ENCODE assay signal across 8 cellular contexts in the genomic region with DNA sequence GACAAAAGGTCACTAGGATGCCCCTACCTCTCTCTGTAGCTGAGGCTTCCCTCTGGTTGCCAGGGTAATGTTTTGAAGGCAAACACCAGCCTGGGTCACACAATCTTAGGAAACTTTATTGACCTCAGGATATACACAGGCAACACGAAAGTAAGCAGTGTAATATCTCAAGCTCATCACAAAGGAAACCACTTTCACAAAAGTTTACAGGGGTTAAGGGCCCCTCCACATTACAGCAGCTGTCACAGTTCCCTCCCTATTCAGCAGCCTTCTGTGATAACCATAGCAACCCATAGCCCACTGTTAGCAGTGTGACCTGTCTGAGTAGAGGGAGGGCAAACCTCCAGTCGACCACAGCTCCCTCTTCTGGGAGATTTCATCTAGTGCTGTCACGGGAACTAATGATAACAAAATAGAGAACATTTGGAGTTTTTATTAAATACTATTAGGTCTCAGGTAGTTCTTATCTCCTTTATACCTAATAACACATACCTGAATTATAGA.
A peak's percentile ranks its signal among the peaks of the same experiment; 100 is the strongest.
DNase-seq lines count a peak whose midpoint lies in the region; ATAC-seq, FAIRE-seq and TF ChIP-seq lines count a peak whose summit lies in the region.

No MANE protein-coding gene starts in this region.

- H3K27me3 ChIP-seq in HUES6 (ENCODE audit: control insufficient read depth, insufficient read depth, low read length) (no peaks in the 10 kb centered on the region), astrocyte (ENCODE audit: insufficient read depth, low read length) (no peaks in the 10 kb centered on the region), colonic mucosa (no peaks in the 10 kb centered on the region)

- H3K4me1 ChIP-seq in HUES6 (ENCODE audit: control insufficient read depth, insufficient read depth, low read length) (peaks cover 3% of the 10 kb centered on the region; the same call in 1 of the 2 replicates), astrocyte (ENCODE audit: insufficient read depth, low read length) (no peaks in the 10 kb centered on the region), colonic mucosa (no peaks in the 10 kb centered on the region)

- intact Hi-C loops in colonic mucosa (cut with DNase I), result no loop called here

- H3K36me3 Mint-ChIP-seq in astrocyte (ENCODE audit: low read depth, unreplicated experiment), result no peaks in the 10 kb centered on the region
- no peaks in the 10 kb centered on the region for H3K36me3 Mint-ChIP-seq in nephron (ENCODE audit: low read depth)

- H2AFZ ChIP-seq in astrocyte (ENCODE audit: low read depth, low read length), result no peak overlapping the region

- no peak overlapping the region for H3K4me3 Mint-ChIP-seq in astrocyte (ENCODE audit: unreplicated experiment)
- H3K4me3 Mint-ChIP-seq in nephron, result no peak overlapping the region

- peak; percentile 71 for ATAC-seq in GM21515 (IDR thresholded peaks at IDR 0.05; ENCODE audit: unreplicated experiment)

- H3K27ac ChIP-seq in HUES6 (ENCODE audit: low read depth, low read length) (0 out of 2 replicates have a peak overlapping the region, but pooled peaks have one; percentile 16), astrocyte (ENCODE audit: low read depth, low read length) (no peak overlapping the region), colonic mucosa (no peak overlapping the region)

- H3K9ac ChIP-seq in HUES6 (ENCODE audit: low read length), result no peak overlapping the region
- no peak overlapping the region for H3K9ac ChIP-seq in astrocyte (ENCODE audit: low read length)
- H3K9ac ChIP-seq in colonic mucosa (ENCODE audit: low read depth in 2 of 2, low read length in 2 of 2), result no peak overlapping the region

- FAIRE-seq in astrocyte (lab: Jason Lieb, UNC), result no peak

- no peak overlapping the region for H3K4me3 ChIP-seq in GM12865 (ENCODE audit: low read depth, low read length)
- H3K4me3 ChIP-seq in HUES6 (ENCODE audit: low read depth, low read length), result no peak overlapping the region
- H3K4me3 ChIP-seq in astrocyte (ENCODE audit: insufficient read depth, low read depth, low read length), result no peak overlapping the region
- no peak overlapping the region for H3K4me3 ChIP-seq in colonic mucosa

- no peaks in the 10 kb centered on the region for H4K20me1 ChIP-seq in astrocyte (ENCODE audit: insufficient read depth, low read length)

- H3K36me3 ChIP-seq in HUES6 (ENCODE audit: control insufficient read depth, insufficient read depth, low read length), result no peaks in the 10 kb centered on the region
- H3K36me3 ChIP-seq in astrocyte (ENCODE audit: insufficient read depth, low read length), result no peaks in the 10 kb centered on the region
- H3K36me3 ChIP-seq in colonic mucosa, result no peaks in the 10 kb centered on the region

- no peaks in the 10 kb centered on the region for H3K79me2 ChIP-seq in astrocyte (ENCODE audit: insufficient read depth, low read length)

- H3K27ac Mint-ChIP-seq in astrocyte (ENCODE audit: unreplicated experiment) (peak overlapping the region; percentile 93), nephron (peak overlapping the region; percentile 2 to 93 (median 60))

- H3K4me2 ChIP-seq in astrocyte (ENCODE audit: low read length), result no peak overlapping the region

- TF ChIP-seq CTCF in GM12865 (IDR thresholded peaks at IDR 0.05; ENCODE audit: insufficient read depth, low read depth, low read length, missing control alignments) (no peak), astrocyte (IDR thresholded peaks at IDR 0.05; ENCODE audit: insufficient read depth, low read depth, low read length) (peak; percentile 16), nephron (IDR thresholded peaks at IDR 0.05; ENCODE audit: unreplicated experiment in 3 of 3) (peak in 1 of 3 experiments; percentile 48), colonic mucosa (IDR thresholded peaks at IDR 0.05) (no peak)

- DNase-seq in GM12865 (ENCODE audit: low read depth), result peak; percentile 34
- no peak for DNase-seq in astrocyte (ENCODE audit: low read depth)
- no peak for DNase-seq in AG08396 (ENCODE audit: low spot score)
- no peak for DNase-seq in colonic mucosa
- no peak for DNase-seq in activated T-cell treated with anti-CD3 and anti-CD28 coated beads, Interleukin-2, amount 50 U/mL, for 1 hour

- H3K9me3 Mint-ChIP-seq in astrocyte (ENCODE audit: unreplicated experiment) (no peaks in the 10 kb centered on the region), nephron (no peaks in the 10 kb centered on the region)

- H3K9me3 ChIP-seq in HUES6 (ENCODE audit: control insufficient read depth, insufficient read depth, low read depth, low read length), result no peaks in the 10 kb centered on the region
- no peaks in the 10 kb centered on the region for H3K9me3 ChIP-seq in astrocyte (ENCODE audit: insufficient read depth, low read depth, low read length)
- no peaks in the 10 kb centered on the region for H3K9me3 ChIP-seq in colonic mucosa

- no peaks in the 10 kb centered on the region for H3K27me3 Mint-ChIP-seq in astrocyte (ENCODE audit: low read depth, unreplicated experiment)
- no peaks in the 10 kb centered on the region for H3K27me3 Mint-ChIP-seq in nephron (ENCODE audit: low read depth)

- H3K4me1 Mint-ChIP-seq in astrocyte (ENCODE audit: low read depth, unreplicated experiment) (peaks cover 12% of the 10 kb centered on the region), nephron (peaks cover 13% of the 10 kb centered on the region)
